In the genomic region with DNA sequence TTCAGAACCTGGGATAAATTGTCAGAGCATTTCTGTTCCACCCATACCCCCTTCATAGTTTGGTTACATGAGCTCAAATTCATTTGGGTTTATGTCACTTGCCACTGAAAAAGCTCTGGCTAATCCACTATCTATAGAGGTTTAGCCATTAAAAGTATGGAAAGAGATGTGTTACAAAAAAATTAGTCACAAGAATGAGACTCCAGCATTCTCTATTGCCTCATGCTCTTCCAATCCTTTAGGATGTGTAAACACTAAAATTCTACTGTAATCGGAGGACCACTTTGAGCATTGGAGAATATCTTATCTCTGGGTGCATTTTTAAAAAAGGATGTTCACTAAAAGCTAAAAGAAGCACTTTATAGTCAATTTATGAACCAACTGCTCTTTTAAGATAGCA, we compare ENCODE assay signal across 19 cellular contexts.
DNase-seq lines count a peak whose midpoint lies in the region; ATAC-seq and TF ChIP-seq lines count a peak whose summit lies in the region.
"Had no signal": no experiment of that assay in that cellular context is flagged by ENCODE, and none has a peak within 500 bp of the region (broad histone marks: within the 10 kb centered on the region; RNA-seq: fewer than 3 reads in every experiment).

No MANE protein-coding gene starts in this region.

- no peaks in the 10 kb centered on the region for H3K9me3 Mint-ChIP-seq in MCF 10A (ENCODE audit: unreplicated experiment)

- no peaks in the 10 kb centered on the region for H3K4me1 ChIP-seq in breast epithelium
- peaks cover 12% of the 10 kb centered on the region for H3K4me1 ChIP-seq in foreskin keratinocyte
- H3K4me1 ChIP-seq: HAP-1 had no signal

- no peak overlapping the region for H3K4me3 ChIP-seq in breast epithelium
- H3K4me3 ChIP-seq: HAP-1, PC-9, SJSA1 had no signal

- intact Hi-C loops in MCF 10A (cut with micrococcal nuclease), result loop anchor here (1.0 kb wide), 3 partner anchors 18 to 114 kb away; no protein-coding TSS in a partner anchor
- intact Hi-C loops in breast epithelium (cut with DNase I; ENCODE audit: low total_unique reads), result no loop called here
- intact Hi-C loops in cardiac septum (cut with DNase I), result no loop called here

- peaks cover 27% of the 10 kb centered on the region for H3K4me1 Mint-ChIP-seq in MCF 10A (ENCODE audit: insufficient read depth, unreplicated experiment)

- no peaks in the 10 kb centered on the region for H3K9me3 ChIP-seq in breast epithelium
- H3K9me3 ChIP-seq: HAP-1, SJSA1 had no signal

- no peak for TF ChIP-seq POLR2A in breast epithelium (IDR thresholded peaks at IDR 0.05)

- H3K27ac Mint-ChIP-seq in MCF 10A (ENCODE audit: low read depth, unreplicated experiment), result peak overlapping the region; percentile 93

- no peaks in the 10 kb centered on the region for H3K27me3 ChIP-seq in breast epithelium
- H3K27me3 ChIP-seq in foreskin keratinocyte, result no peaks in the 10 kb centered on the region
- H3K27me3 ChIP-seq: SJSA1 had no signal

- H3K27ac ChIP-seq in breast epithelium (no peak overlapping the region), foreskin keratinocyte (peak overlapping the region; percentile 13)
- H3K27ac ChIP-seq: 22Rv1, C4-2B, PC-9, SJSA1 had no signal

- POLR2A ChIA-PET in MCF 10A (lab: Yijun Ruan, JAX), result interaction anchor here (0.9 to 3.9 kb wide), 15 partner anchors 11 to 779 kb away, joined by 3 to 23 read pairs (median 3); no protein-coding TSS in a partner anchor

- TSS peak; percentile 97 for BruUV-seq in MCF 10A (replicated peaks; lab: Mats Ljungman, UMichigan)

- no peak for DNase-seq in MCF 10A (ENCODE audit: unreplicated experiment)
- no peak for DNase-seq in breast epithelium (ENCODE audit: low spot score in 2 of 2)
- peak; percentile 35 for DNase-seq in amniotic epithelial cell (ENCODE audit: low read depth)
- DNase-seq in foreskin keratinocyte, result no peak
- no peak for DNase-seq in cardiac septum (ENCODE audit: low spot score)
- no peak for DNase-seq in effector CD4-positive, alpha-beta T cell
- DNase-seq: DMS 273 treated with DMSO at 0.1 percent for 48 hours, KBM-7, NCI-H1436 treated with DMSO at 0.1 percent for 48 hours, NCI-H2029 treated with DMSO at 0.1 percent for 48 hours, NCI-H510A, NCI-H774, PC-9 had no signal

- no peaks in the 10 kb centered on the region for H3K36me3 ChIP-seq in breast epithelium
- H3K36me3 ChIP-seq: HAP-1, SJSA1 had no signal

- no peak overlapping the region for H3K4me3 Mint-ChIP-seq in MCF 10A (ENCODE audit: unreplicated experiment)

- TF ChIP-seq CTCF in MCF 10A (IDR thresholded peaks at IDR 0.05; ENCODE audit: unreplicated experiment) (no peak), breast epithelium (IDR thresholded peaks at IDR 0.05) (no peak), foreskin keratinocyte (conservative IDR thresholded peaks at IDR 0.05) (no peak)

- ATAC-seq in foreskin keratinocyte (peak; percentile 29), GM21529 (IDR thresholded peaks at IDR 0.05; ENCODE audit: unreplicated experiment) (no peak), GM18868 (IDR thresholded peaks at IDR 0.05; ENCODE audit: unreplicated experiment) (no peak)

- CTCF ChIA-PET in MCF 10A (lab: Yijun Ruan, JAX), result interaction anchor here (0.6 to 4.4 kb wide), 6 partner anchors 8 to 330 kb away, joined by 3 to 32 read pairs (median 6); no protein-coding TSS in a partner anchor

- no peaks in the 10 kb centered on the region for H3K27me3 Mint-ChIP-seq in MCF 10A (ENCODE audit: insufficient read depth, unreplicated experiment)

- no peaks in the 10 kb centered on the region for H3K36me3 Mint-ChIP-seq in MCF 10A (ENCODE audit: insufficient read depth, unreplicated experiment)
